24 cellular contexts compared by ENCODE assay signal in the genomic region with DNA sequence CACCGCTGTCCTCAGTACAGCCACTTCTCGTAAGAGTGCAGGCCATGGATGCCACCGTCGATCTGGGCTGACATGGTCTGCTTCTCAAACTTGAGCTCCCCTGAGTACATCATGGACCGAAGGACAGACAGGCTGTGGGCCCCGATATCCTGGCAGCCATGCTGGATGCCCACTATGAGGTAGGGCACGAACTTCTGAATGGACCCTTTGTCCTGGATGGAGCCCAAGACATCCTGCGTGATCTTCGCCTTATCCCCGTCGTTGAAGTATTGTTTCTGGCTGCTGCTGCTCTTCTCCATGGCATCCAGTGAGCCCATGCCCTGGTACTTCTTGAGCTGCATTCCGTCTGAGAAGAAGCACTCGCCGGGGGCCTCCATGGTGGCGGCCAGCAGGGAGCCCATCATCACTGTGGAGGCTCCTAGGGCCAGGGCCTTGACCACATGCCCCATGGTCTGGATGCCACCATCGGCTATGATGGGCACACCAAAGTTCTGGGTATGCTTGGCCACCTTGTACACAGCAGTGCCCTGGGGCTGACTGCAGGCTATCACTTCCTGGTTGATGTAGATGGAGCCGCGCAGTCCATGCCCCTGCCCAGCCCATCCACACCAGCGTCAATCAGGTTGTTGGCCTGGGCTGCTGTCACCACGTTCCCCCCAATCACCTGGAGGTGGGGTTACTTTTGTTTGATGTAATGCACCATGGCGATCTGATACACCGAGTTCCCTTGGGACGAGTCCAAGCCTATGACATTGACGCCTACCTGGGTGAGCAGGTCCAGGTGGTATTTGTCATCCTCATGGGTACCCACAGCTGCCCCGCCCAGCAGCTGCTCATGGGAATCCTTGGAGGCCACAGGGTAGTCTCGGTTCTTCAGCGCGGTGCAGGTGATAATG. TPM values are rescaled to one million over a fixed set of nuclear protein-coding genes. Genes with fewer than 3 reads are reported as not detected.
DNase-seq lines count a peak whose midpoint lies in the region; ATAC-seq and TF ChIP-seq lines count a peak whose summit lies in the region.
"Had no signal": no experiment of that assay in that cellular context is flagged by ENCODE, and none has a peak within 500 bp of the region (broad histone marks: within the 10 kb centered on the region; RNA-seq: fewer than 3 reads in every experiment).

No MANE protein-coding gene starts in this region.

- no peak overlapping the region for H3K4me3 ChIP-seq in gastrocnemius medialis
- H3K4me3 ChIP-seq: HAP-1, SJCRH30, vagina had no signal

- CTCF ChIA-PET in activated CD4-positive, alpha-beta T cell treated with anti-CD3 and anti-CD28 coated beads, Interleukin-2, amount 10 ng/mL, durations not matched to agents 7 days and 5 days (lab: Charles Lee) = interaction anchor here (1.1 to 3.3 kb wide), 4 partner anchors 8 to 16 kb away, joined by 4 to 15 read pairs (median 6); no protein-coding TSS in a partner anchor
- CTCF ChIA-PET in T-cell (lab: Charles Lee) = interaction anchor here in 1 of 2 donors (0.5 kb wide), 1 partner anchor 39 kb away, joined by 3 read pairs; no protein-coding TSS in a partner anchor

- H3K36me3 ChIP-seq in gastrocnemius medialis = peaks cover 3 to 78% of the 10 kb centered on the region in 2 donors
- H3K36me3 ChIP-seq: SJCRH30 had no signal

- no peak for ATAC-seq in T-cell (replicated peaks in 1 of 4)
- peak; percentile 26 for ATAC-seq in left colon
- no peak for ATAC-seq in gastrocnemius medialis
- no peak for ATAC-seq in GM19351 (IDR thresholded peaks at IDR 0.05; ENCODE audit: unreplicated experiment)
- ATAC-seq in omental fat pad (ENCODE audit: low FRiP score) = no peak
- ATAC-seq: WTC11 had no signal

- H3K27me3 ChIP-seq in gastrocnemius medialis = no peaks in the 10 kb centered on the region
- H3K27me3 ChIP-seq: BE2C, SJCRH30, vagina had no signal

- DNase-seq in activated CD4-positive, alpha-beta T cell treated with anti-CD3 and anti-CD28 coated beads, Interleukin-2, amount 10 ng/mL, durations not matched to agents 7 days and 5 days = no peak
- DNase-seq in activated CD4-positive, alpha-beta T cell treated with anti-CD3 and anti-CD28 coated beads, Interleukin-2, amount 50 U/mL, for 1 hour = no peak
- DNase-seq in T-cell (no peak), left colon (no peak), gastrocnemius medialis (no peak), omental fat pad (ENCODE audit: low spot score) (no peak)
- DNase-seq in stimulated activated CD4-positive, alpha-beta T cell treated with anti-CD3 and anti-CD28 coated beads, Interleukin-2, amount 100 ng/mL, for 24 hours = no peak
- DNase-seq: activated gamma-delta T cell; aorta; BE2C; effector memory CD4-positive, alpha-beta T cell; mammary epithelial cell; NCI-H1417 treated with DMSO at 0.1 percent for 48 hours; NCI-H2171 treated with DMSO at 0.1 percent for 48 hours; NCI-H748 treated with DMSO at 0.1 percent for 48 hours; OCI-M1; SJCRH30; stimulated activated CD4-positive, alpha-beta T cell treated with anti-CD3 and anti-CD28 coated beads, Interleukin-2, amount 100 ng/mL, for 48 hours had no signal

- H3K4me1 Mint-ChIP-seq in activated CD4-positive, alpha-beta T cell treated with anti-CD3 and anti-CD28 coated beads, Interleukin-2, amount 10 ng/mL, durations not matched to agents 7 days and 5 days = peaks cover 26% of the 10 kb centered on the region
- H3K4me1 Mint-ChIP-seq in T-cell = peaks cover 24 to 45% (median 32%) of the 10 kb centered on the region in 3 donors

- TF ChIP-seq CTCF in gastrocnemius medialis (IDR thresholded peaks at IDR 0.05 in 4 of 5, conservative IDR thresholded peaks at IDR 0.05 in 1 of 5) (no peak), omental fat pad (IDR thresholded peaks at IDR 0.05) (no peak)

- intact Hi-C loops in left colon (cut with DNase I, micrococcal nuclease) = no loop called here
- intact Hi-C loops in gastrocnemius medialis (cut with DNase I; ENCODE audit: low total_unique reads) = no loop called here

- POLR2A ChIA-PET in activated CD4-positive, alpha-beta T cell treated with anti-CD3 and anti-CD28 coated beads, Interleukin-2, amount 10 ng/mL, durations not matched to agents 7 days and 5 days (lab: Charles Lee) = no interaction called here
- POLR2A ChIA-PET in T-cell (lab: Charles Lee) = no interaction called here

- H3K9me3 ChIP-seq in gastrocnemius medialis = no peaks in the 10 kb centered on the region
- H3K9me3 ChIP-seq: BE2C, HAP-1, SJCRH30, vagina had no signal

- peak overlapping the region in 3 of 4 donors; percentile 95 to 100 (median 97) for H3K27ac ChIP-seq in gastrocnemius medialis
- H3K27ac ChIP-seq: parathyroid adenoma, SJCRH30, vagina had no signal

- H3K4me1 ChIP-seq in gastrocnemius medialis = peaks cover 24 to 52% of the 10 kb centered on the region in 2 donors
- H3K4me1 ChIP-seq: BE2C, parathyroid adenoma, SJCRH30 had no signal

- peak overlapping the region; percentile 52 for H3K27ac Mint-ChIP-seq in activated CD4-positive, alpha-beta T cell treated with anti-CD3 and anti-CD28 coated beads, Interleukin-2, amount 10 ng/mL, durations not matched to agents 7 days and 5 days
- peak overlapping the region; percentile 11 to 48 for H3K27ac Mint-ChIP-seq in T-cell

- no peak overlapping the region for H3K4me3 Mint-ChIP-seq in activated CD4-positive, alpha-beta T cell treated with anti-CD3 and anti-CD28 coated beads, Interleukin-2, amount 10 ng/mL, durations not matched to agents 7 days and 5 days
- no peak overlapping the region for H3K4me3 Mint-ChIP-seq in T-cell
- H3K4me3 Mint-ChIP-seq: central memory CD8-positive, alpha-beta T cell; WTC11 had no signal

- H3K9me3 Mint-ChIP-seq in activated CD4-positive, alpha-beta T cell treated with anti-CD3 and anti-CD28 coated beads, Interleukin-2, amount 10 ng/mL, durations not matched to agents 7 days and 5 days = no peaks in the 10 kb centered on the region
- H3K9me3 Mint-ChIP-seq in T-cell = no peaks in the 10 kb centered on the region
- H3K9me3 Mint-ChIP-seq: central memory CD8-positive, alpha-beta T cell; WTC11 had no signal

- H3K36me3 Mint-ChIP-seq in activated CD4-positive, alpha-beta T cell treated with anti-CD3 and anti-CD28 coated beads, Interleukin-2, amount 10 ng/mL, durations not matched to agents 7 days and 5 days (ENCODE audit: low read depth) = peaks cover 66% of the 10 kb centered on the region
- peaks cover 61% of the 10 kb centered on the region for H3K36me3 Mint-ChIP-seq in T-cell

- H3K27me3 Mint-ChIP-seq in activated CD4-positive, alpha-beta T cell treated with anti-CD3 and anti-CD28 coated beads, Interleukin-2, amount 10 ng/mL, durations not matched to agents 7 days and 5 days = no peaks in the 10 kb centered on the region
- no peaks in the 10 kb centered on the region for H3K27me3 Mint-ChIP-seq in T-cell
- H3K27me3 Mint-ChIP-seq: central memory CD8-positive, alpha-beta T cell had no signal

- in situ Hi-C loops in gastrocnemius medialis (cut with MboI; ENCODE audit: low sequenced_read_pairs in 4 of 4) = no loop called here

- TF ChIP-seq POLR2A in gastrocnemius medialis (IDR thresholded peaks at IDR 0.05) = no peak

RNA-seq across cellular contexts. Expression of a gene that starts 21.8 kb away (rescaled TPM):
- 100 to 1,000 TPM in 1 of 2 experiments, 10 to 100 TPM in 1; 98.4 to 106 TPM for total RNA-seq in activated CD4-positive, alpha-beta T cell treated with anti-CD3 and anti-CD28 coated beads, Interleukin-2, amount 10 ng/mL, durations not matched to agents 7 days and 5 days
- total RNA-seq in T-cell (100 to 1,000 TPM; 188 to 217 (median 208) TPM), left colon (100 to 1,000 TPM; 139 to 152 TPM), gastrocnemius medialis (100 to 1,000 TPM; 298 to 491 (median 352) TPM), omental fat pad (100 to 1,000 TPM; 204 to 455 (median 293) TPM)

RNA-seq across cellular contexts. Expression of a gene that starts 45.2 kb away (rescaled TPM):
- total RNA-seq in activated CD4-positive, alpha-beta T cell treated with anti-CD3 and anti-CD28 coated beads, Interleukin-2, amount 10 ng/mL, durations not matched to agents 7 days and 5 days = 10 to 100 TPM; 45.0 to 49.6 TPM
- 10 to 100 TPM; 23.3 to 46.4 (median 29.2) TPM for total RNA-seq in T-cell
- total RNA-seq in left colon = 10 to 100 TPM; 44.3 to 56.0 TPM
- total RNA-seq in gastrocnemius medialis = 1 to 10 TPM; 2.4 to 7.3 (median 3.6) TPM
- total RNA-seq in omental fat pad = 10 to 100 TPM; 13.5 to 47.0 (median 15.3) TPM
